In the genomic region with DNA sequence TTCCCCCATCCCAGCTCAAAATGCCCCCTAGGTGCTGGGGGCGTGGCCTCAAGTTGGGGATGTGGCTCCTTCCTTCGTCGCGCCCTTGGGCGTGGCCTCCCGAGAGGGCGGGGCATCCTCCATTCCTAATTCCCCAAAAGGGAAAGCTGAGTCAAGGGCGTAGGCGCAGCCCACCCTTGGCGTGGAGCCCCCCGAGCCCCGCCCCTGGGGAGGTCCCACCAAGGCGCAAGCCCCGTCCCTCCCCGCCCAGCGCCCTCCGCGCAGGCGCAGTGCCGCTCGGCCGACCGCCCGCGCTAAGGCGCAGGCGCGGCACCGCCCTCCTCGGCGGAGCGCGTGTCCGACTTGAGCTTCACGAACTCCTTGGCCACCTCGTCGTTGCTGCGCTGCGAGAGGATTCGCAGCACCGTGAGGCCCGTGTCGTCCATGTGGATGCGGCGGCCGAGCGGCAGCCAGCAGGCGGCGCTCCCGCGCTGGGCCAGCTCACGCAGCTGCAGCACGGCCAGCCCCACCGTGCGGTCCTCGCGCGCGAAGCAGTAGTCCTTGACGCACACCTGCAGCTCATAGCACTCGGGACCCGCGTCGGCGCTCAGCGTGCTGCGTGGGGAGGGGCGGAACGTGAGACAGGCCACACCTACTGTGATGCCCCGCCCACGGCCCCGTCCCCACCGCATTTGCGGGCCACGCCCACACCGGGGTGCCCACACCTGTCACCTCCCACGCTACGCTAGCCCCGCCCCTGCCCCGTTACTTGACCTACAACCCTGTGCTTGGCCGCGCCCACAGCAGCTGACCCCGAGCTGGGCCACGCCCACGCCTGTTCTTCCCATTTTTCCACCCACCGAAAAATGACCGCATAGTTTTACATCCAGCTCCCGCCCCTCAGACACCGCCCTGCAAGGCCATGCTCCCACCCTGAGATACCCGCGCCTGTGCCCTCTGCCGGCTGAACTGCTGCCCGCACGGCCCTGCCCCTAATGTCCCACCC, we compare ENCODE assay signal across 7 cellular contexts. TPM values are rescaled to one million over a fixed set of nuclear protein-coding genes. Genes with fewer than 3 reads are reported as not detected.
DNase-seq lines count a peak whose midpoint lies in the region; ATAC-seq, FAIRE-seq and TF ChIP-seq lines count a peak whose summit lies in the region.

No MANE protein-coding gene starts in this region.

- peak; percentile 83 for FAIRE-seq in GM18507 (lab: Jason Lieb, UNC)

- peak; percentile 54 for ATAC-seq in HG03060 (IDR thresholded peaks at IDR 0.05; ENCODE audit: low read depth, unreplicated experiment)

- H3K27ac Mint-ChIP-seq in endodermal cell (peak overlapping the region; percentile 84), mesothelial cell of epicardium (no peak overlapping the region)

- H3K4me3 Mint-ChIP-seq in endodermal cell = peak overlapping the region; percentile 60
- H3K4me3 Mint-ChIP-seq in mesothelial cell of epicardium = peak overlapping the region; percentile 27

- WGBS in endodermal cell (ENCODE audit: insufficient coverage in 1 of 2, insufficient read length in 1 of 2), 2 experiments = 13 to 24% methylated on average over 61 to 94 of the region's 94 CpGs

- H3K4me1 Mint-ChIP-seq in endodermal cell (peaks cover 8% of the 10 kb centered on the region), mesothelial cell of epicardium (peaks cover 2% of the 10 kb centered on the region)

- H3K36me3 Mint-ChIP-seq in endodermal cell (ENCODE audit: low read depth) (peaks cover 3% of the 10 kb centered on the region), mesothelial cell of epicardium (no peaks in the 10 kb centered on the region)

- no peaks in the 10 kb centered on the region for H3K27me3 ChIP-seq in endodermal cell (ENCODE audit: control insufficient read depth, insufficient read depth, low read length, poor library complexity, severe bottlenecking)

- H3K9me3 ChIP-seq in endodermal cell (ENCODE audit: control insufficient read depth, low read length) = no peaks in the 10 kb centered on the region

- peak; percentile 84 for DNase-seq in GM18507 (ENCODE audit: extremely low spot score, insufficient read length, low read depth)
- peak; percentile 85 for DNase-seq in NCI-H345 (lab: John Stamatoyannopoulos, UW)
- peak; percentile 42 to 64 for DNase-seq in activated CD8-positive, alpha-beta memory T cell treated with anti-CD3 and anti-CD28 coated beads for 1 hour (ENCODE audit: extremely low read depth in 1 of 2, low read depth in 1 of 2)
- peak; percentile 97 for DNase-seq in endodermal cell
- DNase-seq in mesothelial cell of epicardium (ENCODE audit: low spot score in 2 of 2, unreplicated experiment in 2 of 2) = peak; percentile 58 to 80
- peak; percentile 39 to 67 for DNase-seq in stimulated activated CD8-positive, alpha-beta memory T cell treated with anti-CD3 and anti-CD28 coated beads, Interleukin-2, amount 100 ng/mL, for 1 hour (ENCODE audit: low read depth in 2 of 2)

- H3K9me3 Mint-ChIP-seq in endodermal cell = no peaks in the 10 kb centered on the region
- H3K9me3 Mint-ChIP-seq in mesothelial cell of epicardium = no peaks in the 10 kb centered on the region

- peak overlapping the region; percentile 78 for H3K4me3 ChIP-seq in endodermal cell (ENCODE audit: low read length)

- peaks cover 23% of the 10 kb centered on the region for H3K27me3 Mint-ChIP-seq in endodermal cell (ENCODE audit: insufficient read depth)
- peaks cover 45% of the 10 kb centered on the region for H3K27me3 Mint-ChIP-seq in mesothelial cell of epicardium (ENCODE audit: low read depth)

- H3K36me3 ChIP-seq in endodermal cell (ENCODE audit: control insufficient read depth, insufficient read depth, low read length) = no peaks in the 10 kb centered on the region

- peak; percentile 83 for TF ChIP-seq CTCF in endodermal cell (conservative IDR thresholded peaks at IDR 0.05)
- TF ChIP-seq CTCF in mesothelial cell of epicardium (IDR thresholded peaks at IDR 0.05; ENCODE audit: unreplicated experiment) = peak; percentile 46

- no peak overlapping the region for H3K27ac ChIP-seq in endodermal cell (ENCODE audit: low read depth, low read length)

- no peaks in the 10 kb centered on the region for H3K4me1 ChIP-seq in endodermal cell (ENCODE audit: control insufficient read depth, insufficient read depth, low read length)

- H3K9ac ChIP-seq in endodermal cell (ENCODE audit: extremely low read depth, low read length, poor library complexity, severe bottlenecking) = peak overlapping the region; percentile 51

RNA-seq across cellular contexts. Expression of gene COLGALT1, which starts 50.6 kb away (rescaled TPM):
- total RNA-seq in endodermal cell (10 to 100 TPM; 61.2 to 68.3 TPM), mesothelial cell of epicardium (58.0 to 61.9 TPM (median 59.3 TPM) in 3 replicates)
- 52.8 TPM for polyA plus RNA-seq in endodermal cell (2013, experiment 1 of 2)
- polyA plus RNA-seq in endodermal cell (2013, experiment 2 of 2) = 49.6 TPM
